Comparison of ENCODE assay signal across 29 cellular contexts in genomic region chr2:16589465-16589864, GRCh38.
"Had no signal": no experiment of that assay in that cellular context is flagged by ENCODE, and none has a peak within 500 bp of the region (broad histone marks: within the 10 kb centered on the region; RNA-seq: fewer than 3 reads in every experiment).

No MANE protein-coding gene starts in this region.

- H3K36me3 ChIP-seq: gastrocnemius medialis, prostate gland, right atrium auricular region, suprapubic skin, vagina had no signal

- H3K27me3 Mint-ChIP-seq: dendritic cell treated with granulocyte-macrophage colony-stimulating factor and Interleukin-4, amounts not matched to agents 40 ng/mL and 50 ng/mL, for 4 days; naive B cell; stimulated activated naive CD8-positive, alpha-beta T cell treated with anti-CD3 and anti-CD28 coated beads, Interleukin-15, amount 100 ng/mL, for 72 hours had no signal

- H3K27ac Mint-ChIP-seq: dendritic cell treated with granulocyte-macrophage colony-stimulating factor and Interleukin-4, amounts not matched to agents 40 ng/mL and 50 ng/mL, for 4 days; nephron progenitor cell; stimulated activated naive CD8-positive, alpha-beta T cell treated with anti-CD3 and anti-CD28 coated beads, Interleukin-15, amount 100 ng/mL, for 72 hours had no signal

- H3K4me1 ChIP-seq: gastrocnemius medialis, prostate gland, right atrium auricular region, suprapubic skin, vagina had no signal

- H3K27ac ChIP-seq: epithelial cell of prostate, gastrocnemius medialis, prostate gland, right atrium auricular region, skin epidermis, suprapubic skin, vagina had no signal

- FAIRE-seq: colon, kidney had no signal

- H3K27me3 ChIP-seq: gastrocnemius medialis, right atrium auricular region, suprapubic skin, vagina had no signal

- DNase-seq: effector CD8-positive, alpha-beta T cell; endodermal cell; foreskin fibroblast; gastrocnemius medialis; head of caudate nucleus; kidney; mesenchymal stem cell; mucosa of descending colon; naive B cell; nephron progenitor cell; nucleus accumbens; stimulated activated CD4-positive, alpha-beta T cell treated with anti-CD3 and anti-CD28 coated beads, Interleukin-15, amount 100 ng/mL, for 24 hours; stimulated activated CD4-positive, alpha-beta T cell treated with anti-CD3 and anti-CD28 coated beads, Interleukin-2, amount 100 ng/mL, for 48 hours; stimulated activated CD8-positive, alpha-beta memory T cell treated with anti-CD3 and anti-CD28 coated beads, Interleukin-4, amount 100 ng/mL, for 48 hours; stimulated activated naive CD4-positive, alpha-beta T cell; stimulated activated naive CD8-positive, alpha-beta T cell treated with anti-CD3 and anti-CD28 coated beads, Interleukin-15, amount 100 ng/mL, for 72 hours; trophoblast cell had no signal

- ATAC-seq: esophagus mucosa; gastrocnemius medialis; left lobe of liver; mucosa of descending colon; stimulated activated naive CD8-positive, alpha-beta T cell treated with anti-CD3 and anti-CD28 coated beads, Interleukin-15, amount 100 ng/mL, for 72 hours had no signal

- H3K4me3 ChIP-seq: gastrocnemius medialis, lung, mucosa of descending colon, prostate gland, right atrium auricular region, skin epidermis, suprapubic skin, vagina had no signal

- H3K9me3 Mint-ChIP-seq: endodermal cell; mesothelial cell of epicardium; stimulated activated naive CD8-positive, alpha-beta T cell treated with anti-CD3 and anti-CD28 coated beads, Interleukin-15, amount 100 ng/mL, for 72 hours had no signal

- H3K36me3 Mint-ChIP-seq: mesothelial cell of epicardium had no signal

- H3K4me1 Mint-ChIP-seq: stimulated activated naive CD8-positive, alpha-beta T cell treated with anti-CD3 and anti-CD28 coated beads, Interleukin-15, amount 100 ng/mL, for 72 hours had no signal

- H3K9me3 ChIP-seq: gastrocnemius medialis, mucosa of descending colon, prostate gland, right atrium auricular region, suprapubic skin, vagina had no signal

- H3K4me3 Mint-ChIP-seq: dendritic cell treated with granulocyte-macrophage colony-stimulating factor and Interleukin-4, amounts not matched to agents 40 ng/mL and 50 ng/mL, for 4 days; endodermal cell; mesothelial cell of epicardium; naive B cell; nephron progenitor cell; stimulated activated naive CD8-positive, alpha-beta T cell treated with anti-CD3 and anti-CD28 coated beads, Interleukin-15, amount 100 ng/mL, for 72 hours had no signal
